In the genomic region with DNA sequence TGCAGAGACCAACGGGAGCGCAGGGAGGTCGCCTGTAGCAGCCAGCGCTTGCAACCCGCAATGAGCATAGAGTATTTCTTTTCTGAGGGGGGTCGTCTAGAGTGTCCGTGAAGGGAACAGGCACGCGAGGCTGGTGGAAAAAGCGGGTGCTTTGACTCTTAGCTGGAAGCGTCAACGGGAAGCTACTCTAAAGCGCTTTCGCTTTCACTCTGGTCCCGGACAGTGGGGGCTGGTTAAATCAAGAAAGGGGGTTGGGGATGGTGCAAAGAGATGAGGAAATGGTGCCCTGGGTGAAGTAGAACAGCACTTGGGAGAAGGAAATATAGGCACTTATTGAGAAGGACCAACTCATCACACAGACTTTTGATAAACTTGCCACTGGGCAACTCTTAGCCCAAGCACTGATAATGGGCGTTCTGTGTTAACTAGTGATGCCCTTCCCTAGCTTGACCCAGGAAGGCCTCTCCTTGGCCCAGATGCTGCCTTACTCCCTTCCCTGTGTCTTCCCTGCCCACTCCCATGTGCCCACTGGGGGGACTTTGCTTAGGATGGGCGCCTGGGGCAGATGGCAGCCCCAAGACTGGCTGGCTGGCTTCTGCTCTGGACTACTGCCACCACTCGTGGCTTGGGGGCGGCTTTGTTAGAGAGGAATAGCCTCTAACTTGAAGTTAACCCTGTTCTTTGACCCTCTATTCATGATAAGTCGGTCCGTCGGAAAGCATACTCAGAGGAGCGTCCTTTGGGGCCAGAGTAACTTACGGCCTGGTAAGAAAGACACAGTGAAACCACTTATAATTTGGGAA, we compare ENCODE assay signal across 8 cellular contexts. TPM values are rescaled to one million over a fixed set of nuclear protein-coding genes. Genes with fewer than 3 reads are reported as not detected.
DNase-seq lines count a peak whose midpoint lies in the region; ATAC-seq, FAIRE-seq and TF ChIP-seq lines count a peak whose summit lies in the region.

No MANE protein-coding gene starts in this region.

- H3K9me3 Mint-ChIP-seq in activated CD4-positive, alpha-beta T cell treated with anti-CD3 and anti-CD28 coated beads, Interleukin-2, amount 10 ng/mL, durations not matched to agents 7 days and 5 days, result no peaks in the 10 kb centered on the region

- H3K36me3 Mint-ChIP-seq in activated CD4-positive, alpha-beta T cell treated with anti-CD3 and anti-CD28 coated beads, Interleukin-2, amount 10 ng/mL, durations not matched to agents 7 days and 5 days (ENCODE audit: low read depth), result peaks cover 85% of the 10 kb centered on the region

- H3K9me3 ChIP-seq in HUES48 (ENCODE audit: control insufficient read depth, insufficient read depth, low read length), result no peaks in the 10 kb centered on the region
- H3K9me3 ChIP-seq in H1 (ENCODE audit: insufficient read depth in 2 of 2, low read depth in 1 of 2, low read length in 1 of 2), result no peaks in the 10 kb centered on the region
- H3K9me3 ChIP-seq in mesodermal cell (ENCODE audit: control insufficient read depth, low read length), result no peaks in the 10 kb centered on the region
- H3K9me3 ChIP-seq in stomach smooth muscle (ENCODE audit: control insufficient read depth in 2 of 2, low read length in 2 of 2), result no peaks in the 10 kb centered on the region

- H3K4me3 ChIP-seq in AG09309 (ENCODE audit: control insufficient read depth, low read depth, low read length), result peak overlapping the region; percentile 72
- peak overlapping the region; percentile 71 for H3K4me3 ChIP-seq in HUES48 (ENCODE audit: low read depth, low read length)
- peak overlapping the region; percentile 26 to 77 (median 66) for H3K4me3 ChIP-seq in H1 (ENCODE audit: extremely low read depth in 1 of 4, insufficient read depth in 2 of 4, low read depth in 3 of 4, low read length in 4 of 4)
- H3K4me3 ChIP-seq in mesodermal cell (ENCODE audit: extremely low read depth, insufficient read depth, low read length, poor library complexity, severe bottlenecking), result peak overlapping the region; percentile 48
- peak overlapping the region; percentile 81 to 92 for H3K4me3 ChIP-seq in stomach smooth muscle (ENCODE audit: low read length in 2 of 2)

- ATAC-seq in GM19324 (IDR thresholded peaks at IDR 0.05; ENCODE audit: low FRiP score, unreplicated experiment), result peak; percentile 15

- no peak overlapping the region for H3K56ac ChIP-seq in H1 (replicated peaks; ENCODE audit: insufficient read length, low read depth, low read length)

- H4K8ac ChIP-seq in H1 (ENCODE audit: extremely low read depth, insufficient read depth, low read length), result no peak overlapping the region

- TF ChIP-seq RAD21 in H1 (IDR thresholded peaks at IDR 0.05 in 1 of 2, conservative IDR thresholded peaks at IDR 0.05 in 1 of 2; ENCODE audit: low read depth in 2 of 2, low read length in 2 of 2), result no peak

- peak overlapping the region; percentile 100 for H3K27ac Mint-ChIP-seq in activated CD4-positive, alpha-beta T cell treated with anti-CD3 and anti-CD28 coated beads, Interleukin-2, amount 10 ng/mL, durations not matched to agents 7 days and 5 days

- no peaks in the 10 kb centered on the region for H3K79me2 ChIP-seq in H1 (ENCODE audit: control insufficient read depth in 1 of 2, insufficient read depth in 2 of 2, low read length in 2 of 2)

- H3K4me1 ChIP-seq in HUES48 (ENCODE audit: control insufficient read depth, insufficient read depth, low read length) (peaks cover 5% of the 10 kb centered on the region; the same call in 1 of the 2 replicates), H1 (replicated peaks in 1 of 4; ENCODE audit: control insufficient read depth in 3 of 4, insufficient read depth in 4 of 4, low read length in 3 of 4) (peaks cover 0 to 4% (median 1%) of the 10 kb centered on the region in 4 experiments; a peak in 4 of 7 replicates), mesodermal cell (ENCODE audit: control insufficient read depth, insufficient read depth, low read length, poor library complexity, severe bottlenecking) (peaks cover 5% of the 10 kb centered on the region), stomach smooth muscle (ENCODE audit: control insufficient read depth, insufficient read depth, low read length) (peaks cover 37% of the 10 kb centered on the region)

- WGBS in H1 (ENCODE audit: extremely low coverage in 1 of 2, insufficient coverage in 1 of 2, insufficient read length in 1 of 2, insufficient replicate concordance in 2 of 2, low coverage in 1 of 2, low lambda C conversion rate in 2 of 2, missing lambda C conversion rate in 1 of 2), 2 experiments, result 35% methylated on average over 22 of the region's 24 CpGs; no CpG with 5 or more reads in 1 of the 2 experiments
- 35 to 37% methylated on average over 21 to 23 of the region's 24 CpGs for WGBS in mesodermal cell (ENCODE audit: insufficient coverage in 2 of 2), 2 experiments

- CTCF ChIA-PET in activated CD4-positive, alpha-beta T cell treated with anti-CD3 and anti-CD28 coated beads, Interleukin-2, amount 10 ng/mL, durations not matched to agents 7 days and 5 days (lab: Charles Lee), result interaction anchor here (0.7 to 8.0 kb wide), 10 partner anchors 11 to 394 kb away, joined by 3 to 171 read pairs (median 10); a partner anchor contains a TSS
- CTCF ChIA-PET in H1 (lab: Charles Lee; ENCODE audit: partially characterized antibody), result interaction anchor here (0.6 to 19.9 kb wide), 9 partner anchors 13 to 265 kb away, joined by 3 to 402 read pairs (median 4); a partner anchor contains a TSS

- no peak for TF ChIP-seq EP300 in H1 (IDR thresholded peaks at IDR 0.05; ENCODE audit: borderline replicate concordance in 1 of 2, low read depth in 2 of 2, low read length in 2 of 2)

- no peaks in the 10 kb centered on the region for H3K79me1 ChIP-seq in H1 (ENCODE audit: low read depth, low read length)

- no peak overlapping the region for H3K14ac ChIP-seq in H1 (ENCODE audit: insufficient read length)

- H2BK15ac ChIP-seq in H1 (ENCODE audit: low read length), result 0 out of 2 replicates have a peak overlapping the region, but pooled peaks have one; percentile 10

- H3K4me3 Mint-ChIP-seq in activated CD4-positive, alpha-beta T cell treated with anti-CD3 and anti-CD28 coated beads, Interleukin-2, amount 10 ng/mL, durations not matched to agents 7 days and 5 days, result peak overlapping the region; percentile 98

- DNase-seq in AG09309 (ENCODE audit: low read depth), result no peak
- peak; percentile 79 for DNase-seq in activated CD4-positive, alpha-beta T cell treated with anti-CD3 and anti-CD28 coated beads, Interleukin-2, amount 10 ng/mL, durations not matched to agents 7 days and 5 days
- no peak for DNase-seq in H1 (ENCODE audit: low read depth in 1 of 2, low spot score in 2 of 2)
- DNase-seq in NCI-H146 (lab: John Stamatoyannopoulos, UW), result no peak

- peak overlapping the region; percentile 97 for H2AFZ ChIP-seq in H1 (ENCODE audit: low read length)

- H2BK120ac ChIP-seq in H1 (replicated peaks; ENCODE audit: low read depth, low read length), result no peak overlapping the region

- POLR2A ChIA-PET in activated CD4-positive, alpha-beta T cell treated with anti-CD3 and anti-CD28 coated beads, Interleukin-2, amount 10 ng/mL, durations not matched to agents 7 days and 5 days (lab: Charles Lee), result interaction anchor here (1.0 to 2.9 kb wide), 4 partner anchors 10 to 118 kb away, joined by 3 to 54 read pairs (median 27); a partner anchor contains a TSS
- POLR2A ChIA-PET in H1 (lab: Charles Lee; ENCODE audit: partially characterized antibody), result interaction anchor here (0.6 to 4.0 kb wide), 5 partner anchors 10 to 141 kb away, joined by 3 to 49 read pairs (median 4); a partner anchor contains a TSS

- no peak overlapping the region for H2AK5ac ChIP-seq in H1 (ENCODE audit: low read depth, low read length)

- H2BK20ac ChIP-seq in H1 (ENCODE audit: low read length), result no peak overlapping the region

- no peaks in the 10 kb centered on the region for H4K20me1 ChIP-seq in H1 (replicated peaks in 1 of 2; ENCODE audit: control insufficient read depth in 1 of 2, insufficient read depth in 2 of 2, low read length in 2 of 2)

- H3K27me3 Mint-ChIP-seq in activated CD4-positive, alpha-beta T cell treated with anti-CD3 and anti-CD28 coated beads, Interleukin-2, amount 10 ng/mL, durations not matched to agents 7 days and 5 days, result no peaks in the 10 kb centered on the region

- no peak overlapping the region for H4K91ac ChIP-seq in H1 (replicated peaks; ENCODE audit: insufficient read length, low read length)

- no peak overlapping the region for H3K27ac ChIP-seq in HUES48 (ENCODE audit: low read depth, low read length)
- no peak overlapping the region for H3K27ac ChIP-seq in H1 (ENCODE audit: low read depth, low read length)
- H3K27ac ChIP-seq in mesodermal cell (ENCODE audit: low read depth, low read length, severe bottlenecking), result no peak overlapping the region
- peak overlapping the region; percentile 95 for H3K27ac ChIP-seq in stomach smooth muscle (ENCODE audit: low read length)

- H2BK12ac ChIP-seq in H1 (ENCODE audit: low read depth, low read length), result no peak overlapping the region

- H3K23me2 ChIP-seq in H1 (ENCODE audit: low read depth, low read length), result peaks cover 13% of the 10 kb centered on the region

- H3K27me3 ChIP-seq in HUES48 (ENCODE audit: control insufficient read depth, insufficient read depth, low read length), result peaks cover 52% of the 10 kb centered on the region
- peaks cover 6 to 41% (median 36%) of the 10 kb centered on the region in 4 experiments for H3K27me3 ChIP-seq in H1 (replicated peaks in 1 of 4; ENCODE audit: control insufficient read depth in 3 of 4, extremely low read depth in 1 of 4, insufficient read depth in 3 of 4, low read length in 3 of 4)
- no peaks in the 10 kb centered on the region for H3K27me3 ChIP-seq in stomach smooth muscle (ENCODE audit: control insufficient read depth in 1 of 2, insufficient read depth in 2 of 2, low read length in 2 of 2)

- no peak for FAIRE-seq in H1 (lab: Jason Lieb, UNC)

- no peak overlapping the region for H3K18ac ChIP-seq in H1 (ENCODE audit: extremely low read depth, low read length)

- H3K36me3 ChIP-seq in HUES48 (ENCODE audit: control insufficient read depth, insufficient read depth, low read length) (peaks cover 10% of the 10 kb centered on the region), H1 (ENCODE audit: control insufficient read depth in 2 of 4, insufficient read depth in 4 of 4, low read length in 3 of 4) (peaks cover 0 to 4% (median 0%) of the 10 kb centered on the region in 4 experiments; a peak in 1 of 8 replicates), mesodermal cell (ENCODE audit: control insufficient read depth, insufficient read depth, low read length) (no peaks in the 10 kb centered on the region), stomach smooth muscle (ENCODE audit: control insufficient read depth in 2 of 2, insufficient read depth in 2 of 2, low read length in 2 of 2) (peaks cover 26 to 28% of the 10 kb centered on the region in 2 donors)

- H3K4me2 ChIP-seq in H1 (ENCODE audit: insufficient read depth in 1 of 2, low read depth in 2 of 2, low read length in 2 of 2), result peak overlapping the region; percentile 98 to 99

- no peak for TF ChIP-seq CTCF in AG09309 (IDR thresholded peaks at IDR 0.05; ENCODE audit: control insufficient read depth, insufficient read depth, low read depth, low read length, missing control alignments)
- no peak for TF ChIP-seq CTCF in H1 (IDR thresholded peaks at IDR 0.05; ENCODE audit: control extremely low read depth in 1 of 3, insufficient read depth in 1 of 3, low read depth in 1 of 3, low read length in 3 of 3)

- H4K5ac ChIP-seq in H1 (ENCODE audit: insufficient read length, low read depth, low read length), result no peak overlapping the region

- H3K4ac ChIP-seq in H1 (replicated peaks; ENCODE audit: insufficient read length, low read depth, low read length), result no peak overlapping the region

- H3K9ac ChIP-seq in HUES48 (ENCODE audit: low read depth, low read length) (no peak overlapping the region), H1 (replicated peaks in 1 of 4; ENCODE audit: extremely low read depth in 1 of 4, low read depth in 3 of 4, low read length in 3 of 4) (no peak overlapping the region), stomach smooth muscle (ENCODE audit: low read length in 2 of 2) (peak overlapping the region; percentile 93)

- H3K4me1 Mint-ChIP-seq in activated CD4-positive, alpha-beta T cell treated with anti-CD3 and anti-CD28 coated beads, Interleukin-2, amount 10 ng/mL, durations not matched to agents 7 days and 5 days, result peaks cover 64% of the 10 kb centered on the region

- no peak for TF ChIP-seq POLR2A in H1 (IDR thresholded peaks at IDR 0.05; ENCODE audit: control extremely low read depth in 1 of 2, low read depth in 2 of 2, low read length in 2 of 2)

- no peak overlapping the region for H2BK5ac ChIP-seq in H1 (ENCODE audit: low read depth, low read length)

- H3K23ac ChIP-seq in H1 (ENCODE audit: insufficient read length), result no peak overlapping the region

RNA-seq across cellular contexts. Expression of a gene that starts 0.6 kb away (rescaled TPM):
- 100 to 1,000 TPM; 329 to 391 TPM for total RNA-seq in activated CD4-positive, alpha-beta T cell treated with anti-CD3 and anti-CD28 coated beads, Interleukin-2, amount 10 ng/mL, durations not matched to agents 7 days and 5 days
- total RNA-seq in H1 (2021; fragmentation: NEBNext Ultra II Directional; extraction: Animal tissue kit (Norgen Biotek cat#: 25700)), result 2.9 and 4.5 TPM in 2 replicates
- polyA plus RNA-seq in H1 (2011; rRNA removed), result 12.5 and 22.8 TPM in 2 replicates
- polyA plus RNA-seq in H1 (2011; cell fraction: cytosol; rRNA removed), result 11.0 TPM
- 9.4 TPM for polyA plus RNA-seq in H1 (2011; cell fraction: nucleus; rRNA removed)
- 2.0 to 13.4 TPM (median 8.9 TPM) in 4 replicates for polyA plus RNA-seq in H1 (2012, experiment 1 of 2)
- polyA plus RNA-seq in H1 (2012, experiment 2 of 2), result 9.9 TPM
- polyA plus RNA-seq in H1 (2013, experiment 1 of 2), result 1.3 TPM
- polyA plus RNA-seq in H1 (2013, experiment 2 of 2), result 1.6 TPM
- polyA minus RNA-seq in H1 (2011; rRNA and poly(A)+ RNA removed), result 2.1 and 8.2 TPM in 2 replicates
- 3.7 TPM for polyA minus RNA-seq in H1 (2011; cell fraction: cytosol; rRNA and poly(A)+ RNA removed)
- polyA minus RNA-seq in H1 (2011; cell fraction: nucleus; rRNA and poly(A)+ RNA removed), result not detected
- not detected for polyA plus RNA-seq in mesodermal cell (2013, experiment 1 of 2)
- not detected for polyA plus RNA-seq in mesodermal cell (2013, experiment 2 of 2)

RNA-seq across cellular contexts. Expression of a gene that starts 1.1 kb away (rescaled TPM):
- total RNA-seq in activated CD4-positive, alpha-beta T cell treated with anti-CD3 and anti-CD28 coated beads, Interleukin-2, amount 10 ng/mL, durations not matched to agents 7 days and 5 days, result 100 to 1,000 TPM; 396 to 441 TPM
- 16.8 TPM in 2 replicates for total RNA-seq in H1 (2021; fragmentation: NEBNext Ultra II Directional; extraction: Animal tissue kit (Norgen Biotek cat#: 25700))
- 20.1 and 22.0 TPM in 2 replicates for polyA plus RNA-seq in H1 (2011; rRNA removed)
- polyA plus RNA-seq in H1 (2011; cell fraction: cytosol; rRNA removed), result 21.6 TPM
- polyA plus RNA-seq in H1 (2011; cell fraction: nucleus; rRNA removed), result 35.5 TPM
- 21.4 to 30.6 TPM (median 29.9 TPM) in 4 replicates for polyA plus RNA-seq in H1 (2012, experiment 1 of 2)
- 30.6 TPM for polyA plus RNA-seq in H1 (2012, experiment 2 of 2)
- 13.5 TPM for polyA plus RNA-seq in H1 (2013, experiment 1 of 2)
- 13.6 TPM for polyA plus RNA-seq in H1 (2013, experiment 2 of 2)
- 30.3 and 33.8 TPM in 2 replicates for polyA minus RNA-seq in H1 (2011; rRNA and poly(A)+ RNA removed)
- 12.2 TPM for polyA minus RNA-seq in H1 (2011; cell fraction: cytosol; rRNA and poly(A)+ RNA removed)
- 9.6 TPM for polyA minus RNA-seq in H1 (2011; cell fraction: nucleus; rRNA and poly(A)+ RNA removed)
- 1.2 TPM for polyA plus RNA-seq in mesodermal cell (2013, experiment 1 of 2)
- 0.76 TPM for polyA plus RNA-seq in mesodermal cell (2013, experiment 2 of 2)

RNA-seq across cellular contexts. Expression of a gene that starts 10.7 kb away (rescaled TPM):
- total RNA-seq in activated CD4-positive, alpha-beta T cell treated with anti-CD3 and anti-CD28 coated beads, Interleukin-2, amount 10 ng/mL, durations not matched to agents 7 days and 5 days, result 100 to 1,000 TPM; 307 to 379 TPM
- total RNA-seq in H1 (2021; fragmentation: NEBNext Ultra II Directional; extraction: Animal tissue kit (Norgen Biotek cat#: 25700)), result 18.4 and 22.0 TPM in 2 replicates
- polyA plus RNA-seq in H1 (2011; rRNA removed), result 26.9 and 43.0 TPM in 2 replicates
- polyA plus RNA-seq in H1 (2011; cell fraction: cytosol; rRNA removed), result 33.9 TPM
- polyA plus RNA-seq in H1 (2011; cell fraction: nucleus; rRNA removed), result 26.7 TPM
- polyA plus RNA-seq in H1 (2012, experiment 1 of 2), result 19.4 to 42.4 TPM (median 35.3 TPM) in 4 replicates
- polyA plus RNA-seq in H1 (2012, experiment 2 of 2), result 39.2 TPM
- 17.7 TPM for polyA plus RNA-seq in H1 (2013, experiment 1 of 2)
- 18.9 TPM for polyA plus RNA-seq in H1 (2013, experiment 2 of 2)
- 11.7 and 15.3 TPM in 2 replicates for polyA minus RNA-seq in H1 (2011; rRNA and poly(A)+ RNA removed)
- 7.9 TPM for polyA minus RNA-seq in H1 (2011; cell fraction: cytosol; rRNA and poly(A)+ RNA removed)
- polyA minus RNA-seq in H1 (2011; cell fraction: nucleus; rRNA and poly(A)+ RNA removed), result 7.9 TPM
- polyA plus RNA-seq in mesodermal cell (2013, experiment 1 of 2), result 0.70 TPM
- polyA plus RNA-seq in mesodermal cell (2013, experiment 2 of 2), result 0.66 TPM

RNA-seq across cellular contexts. Expression of a gene that starts 16.0 kb away (rescaled TPM):
- total RNA-seq in activated CD4-positive, alpha-beta T cell treated with anti-CD3 and anti-CD28 coated beads, Interleukin-2, amount 10 ng/mL, durations not matched to agents 7 days and 5 days, result 100 to 1,000 TPM; 332 to 337 TPM
- total RNA-seq in H1 (2021; fragmentation: NEBNext Ultra II Directional; extraction: Animal tissue kit (Norgen Biotek cat#: 25700)), result 24.3 and 27.2 TPM in 2 replicates
- polyA plus RNA-seq in H1 (2011; rRNA removed), result 11.3 and 19.9 TPM in 2 replicates
- 16.1 TPM for polyA plus RNA-seq in H1 (2011; cell fraction: cytosol; rRNA removed)
- 56.5 TPM for polyA plus RNA-seq in H1 (2011; cell fraction: nucleus; rRNA removed)
- polyA plus RNA-seq in H1 (2012, experiment 1 of 2), result 8.4 to 30.2 TPM (median 25.2 TPM) in 4 replicates
- polyA plus RNA-seq in H1 (2012, experiment 2 of 2), result 9.2 TPM
- polyA plus RNA-seq in H1 (2013, experiment 1 of 2), result 11.3 TPM
- 13.1 TPM for polyA plus RNA-seq in H1 (2013, experiment 2 of 2)
- 18.7 and 33.0 TPM in 2 replicates for polyA minus RNA-seq in H1 (2011; rRNA and poly(A)+ RNA removed)
- 5.8 TPM for polyA minus RNA-seq in H1 (2011; cell fraction: cytosol; rRNA and poly(A)+ RNA removed)
- polyA minus RNA-seq in H1 (2011; cell fraction: nucleus; rRNA and poly(A)+ RNA removed), result 13.7 TPM
- polyA plus RNA-seq in mesodermal cell (2013, experiment 1 of 2), result 1.8 TPM
- polyA plus RNA-seq in mesodermal cell (2013, experiment 2 of 2), result 1.1 TPM

RNA-seq across cellular contexts. Expression of a gene that starts 37.8 kb away (rescaled TPM):
- 1 to 10 TPM; 2.4 to 2.9 TPM for total RNA-seq in activated CD4-positive, alpha-beta T cell treated with anti-CD3 and anti-CD28 coated beads, Interleukin-2, amount 10 ng/mL, durations not matched to agents 7 days and 5 days
- total RNA-seq in H1 (2021; fragmentation: NEBNext Ultra II Directional; extraction: Animal tissue kit (Norgen Biotek cat#: 25700)), result 0.27 TPM in 1 of 2 replicates, not detected in the other
- polyA plus RNA-seq in H1 (2011; rRNA removed), result 0.19 and 0.35 TPM in 2 replicates
- polyA plus RNA-seq in H1 (2011; cell fraction: cytosol; rRNA removed), result 0.28 TPM
- 0.36 TPM for polyA plus RNA-seq in H1 (2011; cell fraction: nucleus; rRNA removed)
- polyA plus RNA-seq in H1 (2012, experiment 1 of 2), result 0.20 to 0.55 TPM (median 0.21 TPM) in 3 of 4 replicates, not detected in the other
- polyA plus RNA-seq in H1 (2012, experiment 2 of 2), result 0.37 TPM
- 0.26 TPM for polyA plus RNA-seq in H1 (2013, experiment 1 of 2)
- polyA plus RNA-seq in H1 (2013, experiment 2 of 2), result 0.53 TPM
- polyA minus RNA-seq in H1 (2011; rRNA and poly(A)+ RNA removed), result 0.16 and 0.46 TPM in 2 replicates
- not detected for polyA minus RNA-seq in H1 (2011; cell fraction: cytosol; rRNA and poly(A)+ RNA removed)
- polyA minus RNA-seq in H1 (2011; cell fraction: nucleus; rRNA and poly(A)+ RNA removed), result 0.50 TPM
- polyA plus RNA-seq in mesodermal cell (2013, experiment 1 of 2), result not detected
- polyA plus RNA-seq in mesodermal cell (2013, experiment 2 of 2), result not detected

Comparison
In these comparisons a context has a peak if more than half of its experiments do, and no peak if none do; other contexts are left out.
1. H3K9ac ChIP-seq: peak in stomach smooth muscle (2 of 2); none in HUES48 (single experiment) and H1 (0 of 4).
2. RNA of a gene that starts 0.6 kb away (total RNA-seq): 329 to 391 TPM in activated CD4-positive, alpha-beta T cell treated with anti-CD3 and anti-CD28 coated beads, Interleukin-2, amount 10 ng/mL, durations not matched to agents 7 days and 5 days; 2.9 to 4.5 TPM in H1; every median in the first group is over 10 times any median in the second.
3. RNA of a gene that starts 1.1 kb away (total RNA-seq): 396 to 441 TPM in activated CD4-positive, alpha-beta T cell treated with anti-CD3 and anti-CD28 coated beads, Interleukin-2, amount 10 ng/mL, durations not matched to agents 7 days and 5 days; 16.8 TPM in H1; every median in the first group is over 10 times any median in the second.
4. RNA of a gene that starts 10.7 kb away (total RNA-seq): 307 to 379 TPM in activated CD4-positive, alpha-beta T cell treated with anti-CD3 and anti-CD28 coated beads, Interleukin-2, amount 10 ng/mL, durations not matched to agents 7 days and 5 days; 18.4 to 22.0 TPM in H1; every median in the first group is over 10 times any median in the second.
5. Peak in every context shown above with its lines, with median percentiles within 50 percentile points of each other: H3K4me3 ChIP-seq.